In the genomic region with DNA sequence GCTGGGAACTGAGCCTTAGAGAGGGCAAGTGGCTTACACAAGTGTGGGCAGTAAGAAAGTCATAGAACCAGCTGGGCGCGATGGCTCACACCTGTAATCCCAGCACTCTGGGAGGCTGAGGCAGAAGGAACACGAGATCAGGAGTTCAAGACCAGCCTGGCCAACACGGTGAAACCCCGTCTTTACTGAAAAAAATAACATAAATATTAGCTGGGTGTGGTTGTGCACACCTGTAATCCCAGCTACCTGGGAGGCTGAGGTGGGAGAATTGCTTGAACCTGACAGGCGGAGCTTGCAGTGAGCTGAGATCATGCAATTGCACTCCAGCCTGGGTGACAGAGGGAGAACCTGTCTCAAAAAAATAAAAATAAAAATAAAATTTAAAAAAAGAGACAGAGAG, we compare ENCODE assay signal across 6 cellular contexts. TPM values are rescaled to one million over a fixed set of nuclear protein-coding genes. Genes with fewer than 3 reads are reported as not detected.
"Had no signal": no experiment of that assay in that cellular context is flagged by ENCODE, and none has a peak within 500 bp of the region (broad histone marks: within the 10 kb centered on the region; RNA-seq: fewer than 3 reads in every experiment).

No MANE protein-coding gene starts in this region.

RNA-seq across cellular contexts. Expression of a gene that starts 13.7 kb away (rescaled TPM):
- total RNA-seq: cardiac muscle cell, MCF 10A had no signal
- polyA plus RNA-seq: cardiac muscle cell had no signal

RNA-seq across cellular contexts. Expression of a gene that starts 59.0 kb away (rescaled TPM):
- total RNA-seq: activated CD4-positive, alpha-beta T cell treated with anti-CD3 and anti-CD28 coated beads, Interleukin-2, amount 10 ng/mL, durations not matched to agents 24 days and 14 days; activated naive CD8-positive, alpha-beta T cell treated with anti-CD3 and anti-CD28 coated beads, Interleukin-2, amount 10 ng/mL, durations not matched to agents 7 days and 5 days; activated T-helper 2 cell treated with anti-CD3 and anti-CD28 coated beads, Interferon-gamma antibody, Interleukin-2, Interleukin-4, amounts not matched to agents 10 μg/mL and 5 μg/mL and 100 μg/mL, durations not matched to agents 14 hours and 24 hours and 36 hours; T-helper 2 cell treated with Interferon-gamma antibody and Interleukin-4, amounts not matched to agents 100 ng/mL and 5 ng/mL, for 36 hours had no signal
